In genomic region chr2:120684691-120685402, GRCh38 we compare ENCODE assay signal across 1 cellular context.
TF ChIP-seq lines count a peak whose summit lies in the region.

No MANE protein-coding gene starts in this region.

TF ChIP-seq in GM23338, 12 proteins besides CTCF, POLR2A, EP300 and RAD21 (continued from another document):
- TF ChIP-seq, protein P1, sequence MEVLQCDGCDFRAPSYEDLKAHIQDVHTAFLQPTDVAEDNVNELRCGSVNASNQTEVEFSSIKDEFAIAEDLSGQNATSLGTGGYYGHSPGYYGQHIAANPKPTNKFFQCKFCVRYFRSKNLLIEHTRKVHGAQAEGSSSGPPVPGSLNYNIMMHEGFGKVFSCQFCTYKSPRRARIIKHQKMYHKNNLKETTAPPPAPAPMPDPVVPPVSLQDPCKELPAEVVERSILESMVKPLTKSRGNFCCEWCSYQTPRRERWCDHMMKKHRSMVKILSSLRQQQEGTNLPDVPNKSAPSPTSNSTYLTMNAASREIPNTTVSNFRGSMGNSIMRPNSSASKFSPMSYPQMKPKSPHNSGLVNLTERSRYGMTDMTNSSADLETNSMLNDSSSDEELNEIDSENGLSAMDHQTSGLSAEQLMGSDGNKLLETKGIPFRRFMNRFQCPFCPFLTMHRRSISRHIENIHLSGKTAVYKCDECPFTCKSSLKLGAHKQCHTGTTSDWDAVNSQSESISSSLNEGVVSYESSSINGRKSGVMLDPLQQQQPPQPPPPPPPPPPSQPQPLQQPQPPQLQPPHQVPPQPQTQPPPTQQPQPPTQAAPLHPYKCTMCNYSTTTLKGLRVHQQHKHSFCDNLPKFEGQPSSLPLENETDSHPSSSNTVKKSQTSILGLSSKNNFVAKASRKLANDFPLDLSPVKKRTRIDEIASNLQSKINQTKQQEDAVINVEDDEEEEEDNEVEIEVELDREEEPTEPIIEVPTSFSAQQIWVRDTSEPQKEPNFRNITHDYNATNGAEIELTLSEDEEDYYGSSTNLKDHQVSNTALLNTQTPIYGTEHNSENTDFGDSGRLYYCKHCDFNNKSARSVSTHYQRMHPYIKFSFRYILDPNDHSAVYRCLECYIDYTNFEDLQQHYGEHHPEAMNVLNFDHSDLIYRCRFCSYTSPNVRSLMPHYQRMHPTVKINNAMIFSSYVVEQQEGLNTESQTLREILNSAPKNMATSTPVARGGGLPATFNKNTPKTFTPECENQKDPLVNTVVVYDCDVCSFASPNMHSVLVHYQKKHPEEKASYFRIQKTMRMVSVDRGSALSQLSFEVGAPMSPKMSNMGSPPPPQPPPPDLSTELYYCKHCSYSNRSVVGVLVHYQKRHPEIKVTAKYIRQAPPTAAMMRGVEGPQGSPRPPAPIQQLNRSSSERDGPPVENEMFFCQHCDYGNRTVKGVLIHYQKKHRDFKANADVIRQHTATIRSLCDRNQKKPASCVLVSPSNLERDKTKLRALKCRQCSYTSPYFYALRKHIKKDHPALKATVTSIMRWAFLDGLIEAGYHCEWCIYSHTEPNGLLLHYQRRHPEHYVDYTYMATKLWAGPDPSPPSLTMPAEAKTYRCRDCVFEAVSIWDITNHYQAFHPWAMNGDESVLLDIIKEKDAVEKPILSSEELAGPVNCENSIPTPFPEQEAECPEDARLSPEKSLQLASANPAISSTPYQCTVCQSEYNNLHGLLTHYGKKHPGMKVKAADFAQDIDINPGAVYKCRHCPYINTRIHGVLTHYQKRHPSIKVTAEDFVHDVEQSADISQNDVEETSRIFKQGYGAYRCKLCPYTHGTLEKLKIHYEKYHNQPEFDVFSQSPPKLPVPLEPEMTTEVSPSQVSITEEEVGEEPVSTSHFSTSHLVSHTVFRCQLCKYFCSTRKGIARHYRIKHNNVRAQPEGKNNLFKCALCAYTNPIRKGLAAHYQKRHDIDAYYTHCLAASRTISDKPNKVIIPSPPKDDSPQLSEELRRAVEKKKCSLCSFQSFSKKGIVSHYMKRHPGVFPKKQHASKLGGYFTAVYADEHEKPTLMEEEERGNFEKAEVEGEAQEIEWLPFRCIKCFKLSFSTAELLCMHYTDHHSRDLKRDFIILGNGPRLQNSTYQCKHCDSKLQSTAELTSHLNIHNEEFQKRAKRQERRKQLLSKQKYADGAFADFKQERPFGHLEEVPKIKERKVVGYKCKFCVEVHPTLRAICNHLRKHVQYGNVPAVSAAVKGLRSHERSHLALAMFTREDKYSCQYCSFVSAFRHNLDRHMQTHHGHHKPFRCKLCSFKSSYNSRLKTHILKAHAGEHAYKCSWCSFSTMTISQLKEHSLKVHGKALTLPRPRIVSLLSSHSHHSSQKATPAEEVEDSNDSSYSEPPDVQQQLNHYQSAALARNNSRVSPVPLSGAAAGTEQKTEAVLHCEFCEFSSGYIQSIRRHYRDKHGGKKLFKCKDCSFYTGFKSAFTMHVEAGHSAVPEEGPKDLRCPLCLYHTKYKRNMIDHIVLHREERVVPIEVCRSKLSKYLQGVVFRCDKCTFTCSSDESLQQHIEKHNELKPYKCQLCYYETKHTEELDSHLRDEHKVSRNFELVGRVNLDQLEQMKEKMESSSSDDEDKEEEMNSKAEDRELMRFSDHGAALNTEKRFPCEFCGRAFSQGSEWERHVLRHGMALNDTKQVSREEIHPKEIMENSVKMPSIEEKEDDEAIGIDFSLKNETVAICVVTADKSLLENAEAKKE (CRISPR knock-in tag; IDR thresholded peaks at IDR 0.05), result no peak
- TF ChIP-seq NANOG (IDR thresholded peaks at IDR 0.05; ENCODE audit: borderline replicate concordance) (no peak), EZH2phosphoT487 (IDR thresholded peaks at IDR 0.05; ENCODE audit: unreplicated experiment) (no peak), ZNF331 (CRISPR knock-in tag; IDR thresholded peaks at IDR 0.05; ENCODE audit: low read depth) (no peak), EZH2 (IDR thresholded peaks at IDR 0.05; ENCODE audit: low read depth, unreplicated experiment) (no peak), ZNF114 (CRISPR knock-in tag; IDR thresholded peaks at IDR 0.05) (no peak), STAT1 (IDR thresholded peaks at IDR 0.05; ENCODE audit: unreplicated experiment) (no peak), JUNB (IDR thresholded peaks at IDR 0.05; ENCODE audit: unreplicated experiment) (no peak)
- TF ChIP-seq, protein P2, sequence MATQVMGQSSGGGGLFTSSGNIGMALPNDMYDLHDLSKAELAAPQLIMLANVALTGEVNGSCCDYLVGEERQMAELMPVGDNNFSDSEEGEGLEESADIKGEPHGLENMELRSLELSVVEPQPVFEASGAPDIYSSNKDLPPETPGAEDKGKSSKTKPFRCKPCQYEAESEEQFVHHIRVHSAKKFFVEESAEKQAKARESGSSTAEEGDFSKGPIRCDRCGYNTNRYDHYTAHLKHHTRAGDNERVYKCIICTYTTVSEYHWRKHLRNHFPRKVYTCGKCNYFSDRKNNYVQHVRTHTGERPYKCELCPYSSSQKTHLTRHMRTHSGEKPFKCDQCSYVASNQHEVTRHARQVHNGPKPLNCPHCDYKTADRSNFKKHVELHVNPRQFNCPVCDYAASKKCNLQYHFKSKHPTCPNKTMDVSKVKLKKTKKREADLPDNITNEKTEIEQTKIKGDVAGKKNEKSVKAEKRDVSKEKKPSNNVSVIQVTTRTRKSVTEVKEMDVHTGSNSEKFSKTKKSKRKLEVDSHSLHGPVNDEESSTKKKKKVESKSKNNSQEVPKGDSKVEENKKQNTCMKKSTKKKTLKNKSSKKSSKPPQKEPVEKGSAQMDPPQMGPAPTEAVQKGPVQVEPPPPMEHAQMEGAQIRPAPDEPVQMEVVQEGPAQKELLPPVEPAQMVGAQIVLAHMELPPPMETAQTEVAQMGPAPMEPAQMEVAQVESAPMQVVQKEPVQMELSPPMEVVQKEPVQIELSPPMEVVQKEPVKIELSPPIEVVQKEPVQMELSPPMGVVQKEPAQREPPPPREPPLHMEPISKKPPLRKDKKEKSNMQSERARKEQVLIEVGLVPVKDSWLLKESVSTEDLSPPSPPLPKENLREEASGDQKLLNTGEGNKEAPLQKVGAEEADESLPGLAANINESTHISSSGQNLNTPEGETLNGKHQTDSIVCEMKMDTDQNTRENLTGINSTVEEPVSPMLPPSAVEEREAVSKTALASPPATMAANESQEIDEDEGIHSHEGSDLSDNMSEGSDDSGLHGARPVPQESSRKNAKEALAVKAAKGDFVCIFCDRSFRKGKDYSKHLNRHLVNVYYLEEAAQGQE (IDR thresholded peaks at IDR 0.05; ENCODE audit: unreplicated experiment), result no peak
